ENCODE assay signal across 24 cellular contexts in genomic region chr11:16896716-16897115, GRCh38.
A peak's percentile ranks its signal among the peaks of the same experiment; 100 is the strongest.
DNase-seq lines count a peak whose midpoint lies in the region; ATAC-seq and TF ChIP-seq lines count a peak whose summit lies in the region.
"Had no signal": no experiment of that assay in that cellular context is flagged by ENCODE, and none has a peak within 500 bp of the region (broad histone marks: within the 10 kb centered on the region; RNA-seq: fewer than 3 reads in every experiment).

No MANE protein-coding gene starts in this region.

- H3K36me3 ChIP-seq in HUES48 (ENCODE audit: control insufficient read depth, insufficient read depth, low read length) (no peaks in the 10 kb centered on the region), iPS-20b (ENCODE audit: insufficient read depth, low read depth, low read length) (no peaks in the 10 kb centered on the region)
- H3K36me3 ChIP-seq: adrenal gland, stomach, tibial artery had no signal

- H3K4me1 ChIP-seq in HUES48 (ENCODE audit: control insufficient read depth, insufficient read depth, low read length) (peaks cover 58% of the 10 kb centered on the region), iPS-20b (ENCODE audit: insufficient read depth, low read length) (peaks cover 52% of the 10 kb centered on the region)
- H3K4me1 ChIP-seq: adrenal gland had no signal

- TF ChIP-seq CTCF in GM10266 (IDR thresholded peaks at IDR 0.05; ENCODE audit: control insufficient read depth, insufficient read depth, low read depth, missing control alignments) = no peak

- peaks cover 16% of the 10 kb centered on the region; the same call in 1 of the 2 replicates for H3K27me3 ChIP-seq in HUES48 (ENCODE audit: control insufficient read depth, insufficient read depth, low read length)
- H3K27me3 ChIP-seq in iPS-20b (ENCODE audit: insufficient read depth, low read length) = peaks cover 57% of the 10 kb centered on the region
- H3K27me3 ChIP-seq: adrenal gland, foreskin keratinocyte, stomach, tibial artery had no signal

- H3K27ac ChIP-seq in HUES48 (ENCODE audit: low read depth, low read length) (no peak overlapping the region), iPS-20b (ENCODE audit: low read length) (no peak overlapping the region)
- H3K27ac ChIP-seq: adrenal gland, foreskin keratinocyte, tibial artery had no signal

- H3K9me3 ChIP-seq in HUES48 (ENCODE audit: control insufficient read depth, insufficient read depth, low read length) = no peaks in the 10 kb centered on the region
- no peaks in the 10 kb centered on the region for H3K9me3 ChIP-seq in iPS-20b (ENCODE audit: insufficient read depth, low read depth, low read length)
- H3K9me3 ChIP-seq: adrenal gland, SK-N-SH, stomach, tibial artery had no signal

- peak overlapping the region; percentile 53 for H3K27ac Mint-ChIP-seq in stimulated activated effector memory CD8-positive, alpha-beta T cell treated with anti-CD3 and anti-CD28 coated beads, Interleukin-12 subunit alpha, Interleukin-12 subunit beta, amount 100 ng/mL, for 72 hours

- CTCF ChIA-PET in HEK293T (lab: Yijun Ruan, JAX) = interaction anchor here (0.5 kb wide), 1 partner anchor 23 kb away, joined by 3 read pairs; no protein-coding TSS in a partner anchor

- H3K4me3 Mint-ChIP-seq in stimulated activated effector memory CD8-positive, alpha-beta T cell treated with anti-CD3 and anti-CD28 coated beads, Interleukin-12 subunit alpha, Interleukin-12 subunit beta, amount 100 ng/mL, for 72 hours = no peak overlapping the region
- H3K4me3 Mint-ChIP-seq: neural crest cell had no signal

- H3K9ac ChIP-seq in HUES48 (ENCODE audit: low read depth, low read length) = no peak overlapping the region
- H3K9ac ChIP-seq in iPS-20b (ENCODE audit: low read depth, low read length) = no peak overlapping the region
- H3K9ac ChIP-seq: SK-N-SH had no signal

- H3K36me3 Mint-ChIP-seq in stimulated activated effector memory CD8-positive, alpha-beta T cell treated with anti-CD3 and anti-CD28 coated beads, Interleukin-12 subunit alpha, Interleukin-12 subunit beta, amount 100 ng/mL, for 72 hours = no peaks in the 10 kb centered on the region

- DNase-seq in NCI-H2107 treated with DMSO at 0.1 percent for 48 hours (lab: John Stamatoyannopoulos, UW; ENCODE audit: unreplicated experiment) (peak; percentile 46), NCI-H2107 (lab: John Stamatoyannopoulos, UW) (no peak), GM10266 (ENCODE audit: extremely low spot score) (no peak), HEK293T (ENCODE audit: extremely low spot score) (no peak)
- DNase-seq in stimulated activated effector memory CD8-positive, alpha-beta T cell treated with anti-CD3 and anti-CD28 coated beads, Interleukin-12 subunit alpha, Interleukin-12 subunit beta, amount 100 ng/mL, for 72 hours (ENCODE audit: low spot score in 2 of 2) = no peak
- DNase-seq: activated CD4-positive, alpha-beta T cell treated with anti-CD3 and anti-CD28 coated beads for 4 hours; activated naive CD4-positive, alpha-beta T cell treated with Interleukin-2 at 50 U/mL for 16 hours; activated T-cell treated with anti-CD3 and anti-CD28 coated beads, Interleukin-2, amount 50 U/mL, for 48 hours; adrenal gland; AML-193; effector memory CD4-positive, alpha-beta T cell; foreskin keratinocyte; HCEC 1CT; hippocampal formation; posterior cingulate gyrus; SK-N-SH; stomach; T-helper 2 cell; tibial artery had no signal

- no peaks in the 10 kb centered on the region for H3K9me3 Mint-ChIP-seq in stimulated activated effector memory CD8-positive, alpha-beta T cell treated with anti-CD3 and anti-CD28 coated beads, Interleukin-12 subunit alpha, Interleukin-12 subunit beta, amount 100 ng/mL, for 72 hours
- H3K9me3 Mint-ChIP-seq: neural crest cell had no signal

- ATAC-seq in stimulated activated effector memory CD8-positive, alpha-beta T cell treated with anti-CD3 and anti-CD28 coated beads, Interleukin-12 subunit alpha, Interleukin-12 subunit beta, amount 100 ng/mL, for 72 hours = no peak
- ATAC-seq in HG03159 (IDR thresholded peaks at IDR 0.05; ENCODE audit: unreplicated experiment) = no peak
- ATAC-seq: esophagus mucosa, foreskin keratinocyte had no signal

- H3K4me1 Mint-ChIP-seq in stimulated activated effector memory CD8-positive, alpha-beta T cell treated with anti-CD3 and anti-CD28 coated beads, Interleukin-12 subunit alpha, Interleukin-12 subunit beta, amount 100 ng/mL, for 72 hours = peaks cover 27% of the 10 kb centered on the region

- H3K4me3 ChIP-seq in HUES48 (ENCODE audit: low read depth, low read length) (peak overlapping the region; percentile 44; the same call in 1 of the 2 replicates), iPS-20b (ENCODE audit: low read length) (peak overlapping the region; percentile 66; the same call in 1 of the 2 replicates)
- H3K4me3 ChIP-seq: adrenal gland, stomach, tibial artery had no signal

- POLR2A ChIA-PET in HEK293T (lab: Yijun Ruan, JAX) = no interaction called here

TF ChIP-seq in HEK293T, 16 proteins besides CTCF, POLR2A, EP300 and RAD21:
- TF ChIP-seq CTBP1 (IDR thresholded peaks at IDR 0.05; ENCODE audit: borderline replicate concordance) (no peak), ZNF384 (IDR thresholded peaks at IDR 0.05) (no peak), FOXA1 (IDR thresholded peaks at IDR 0.05) (no peak), ELF4 (IDR thresholded peaks at IDR 0.05) (no peak), FOXM1 (IDR thresholded peaks at IDR 0.05; ENCODE audit: borderline replicate concordance) (no peak), PKNOX1 (IDR thresholded peaks at IDR 0.05) (no peak), ARNT (IDR thresholded peaks at IDR 0.05) (no peak), TARDBP (IDR thresholded peaks at IDR 0.05) (no peak), HDGF (IDR thresholded peaks at IDR 0.05; ENCODE audit: borderline replicate concordance) (no peak), LEF1 (IDR thresholded peaks at IDR 0.05; ENCODE audit: borderline replicate concordance) (no peak), L3MBTL2 (conservative IDR thresholded peaks at IDR 0.05) (no peak), BHLHE40 (IDR thresholded peaks at IDR 0.05; ENCODE audit: borderline replicate concordance) (no peak), SP1 (IDR thresholded peaks at IDR 0.05) (no peak), FOXK2 (IDR thresholded peaks at IDR 0.05) (no peak), SUZ12 (IDR thresholded peaks at IDR 0.05) (no peak), NFRKB (IDR thresholded peaks at IDR 0.05) (no peak)
